ENCODE assay signal across 1 cellular context in the genomic region with DNA sequence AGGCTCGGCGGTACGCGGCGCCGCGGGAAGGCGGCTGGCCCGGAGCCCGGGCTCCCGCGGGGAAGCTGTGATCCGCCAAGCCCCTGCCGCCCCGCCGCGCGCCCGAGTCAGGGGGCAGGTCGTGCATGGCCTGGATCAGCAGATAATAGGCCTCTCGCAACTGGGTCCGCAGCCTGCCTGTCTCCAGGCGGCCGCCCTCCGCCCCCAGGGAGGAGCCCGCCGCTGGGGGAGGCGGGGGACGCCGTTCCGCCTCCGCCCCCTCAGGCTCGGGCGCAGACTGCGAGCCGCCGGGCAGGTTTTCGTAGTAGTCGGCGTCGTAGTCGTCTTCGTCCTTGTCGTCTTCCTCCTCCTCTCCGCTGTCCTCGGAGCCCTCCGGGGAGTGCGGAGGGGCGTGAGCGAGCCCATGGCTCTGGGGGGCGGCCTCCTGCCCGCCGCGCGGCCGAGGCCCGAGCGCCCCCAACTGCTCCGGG.
TF ChIP-seq lines count a peak whose summit lies in the region.

SYDE2 (minus strand) TSS at position 147 of the 470 bp plus-strand sequence; CDS start at position 127, 20 bp downstream.

TF ChIP-seq in neural cell, 6 proteins besides CTCF, POLR2A, EP300 and RAD21 (continued from another document):
- TF ChIP-seq MXI1 (conservative IDR thresholded peaks at IDR 0.05; ENCODE audit: poor library complexity, severe bottlenecking) (no peak), SMC3 (conservative IDR thresholded peaks at IDR 0.05; ENCODE audit: poor library complexity) (no peak), TAF1 (IDR thresholded peaks at IDR 0.05; ENCODE audit: low read depth) (no peak)
- TF ChIP-seq, protein P1, sequence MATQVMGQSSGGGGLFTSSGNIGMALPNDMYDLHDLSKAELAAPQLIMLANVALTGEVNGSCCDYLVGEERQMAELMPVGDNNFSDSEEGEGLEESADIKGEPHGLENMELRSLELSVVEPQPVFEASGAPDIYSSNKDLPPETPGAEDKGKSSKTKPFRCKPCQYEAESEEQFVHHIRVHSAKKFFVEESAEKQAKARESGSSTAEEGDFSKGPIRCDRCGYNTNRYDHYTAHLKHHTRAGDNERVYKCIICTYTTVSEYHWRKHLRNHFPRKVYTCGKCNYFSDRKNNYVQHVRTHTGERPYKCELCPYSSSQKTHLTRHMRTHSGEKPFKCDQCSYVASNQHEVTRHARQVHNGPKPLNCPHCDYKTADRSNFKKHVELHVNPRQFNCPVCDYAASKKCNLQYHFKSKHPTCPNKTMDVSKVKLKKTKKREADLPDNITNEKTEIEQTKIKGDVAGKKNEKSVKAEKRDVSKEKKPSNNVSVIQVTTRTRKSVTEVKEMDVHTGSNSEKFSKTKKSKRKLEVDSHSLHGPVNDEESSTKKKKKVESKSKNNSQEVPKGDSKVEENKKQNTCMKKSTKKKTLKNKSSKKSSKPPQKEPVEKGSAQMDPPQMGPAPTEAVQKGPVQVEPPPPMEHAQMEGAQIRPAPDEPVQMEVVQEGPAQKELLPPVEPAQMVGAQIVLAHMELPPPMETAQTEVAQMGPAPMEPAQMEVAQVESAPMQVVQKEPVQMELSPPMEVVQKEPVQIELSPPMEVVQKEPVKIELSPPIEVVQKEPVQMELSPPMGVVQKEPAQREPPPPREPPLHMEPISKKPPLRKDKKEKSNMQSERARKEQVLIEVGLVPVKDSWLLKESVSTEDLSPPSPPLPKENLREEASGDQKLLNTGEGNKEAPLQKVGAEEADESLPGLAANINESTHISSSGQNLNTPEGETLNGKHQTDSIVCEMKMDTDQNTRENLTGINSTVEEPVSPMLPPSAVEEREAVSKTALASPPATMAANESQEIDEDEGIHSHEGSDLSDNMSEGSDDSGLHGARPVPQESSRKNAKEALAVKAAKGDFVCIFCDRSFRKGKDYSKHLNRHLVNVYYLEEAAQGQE (IDR thresholded peaks at IDR 0.05; ENCODE audit: borderline replicate concordance), result no peak
